ENCODE assay signal across 8 cellular contexts in genomic region chr5:95823241-95823737, GRCh38. TPM values are rescaled to one million over a fixed set of nuclear protein-coding genes. Genes with fewer than 3 reads are reported as not detected.
DNase-seq lines count a peak whose midpoint lies in the region; ATAC-seq, FAIRE-seq and TF ChIP-seq lines count a peak whose summit lies in the region.

No MANE protein-coding gene starts in this region.

- no peaks in the 10 kb centered on the region for H3K27me3 ChIP-seq in BLaER1 treated with 17β-estradiol and CSF1 and Interleukin-3, amounts not matched to agents 10 nM and 100 nM
- H3K27me3 ChIP-seq in neural progenitor cell, result no peaks in the 10 kb centered on the region

- H3K36me3 Mint-ChIP-seq in neural progenitor cell, result no peaks in the 10 kb centered on the region

- peak overlapping the region; percentile 90 to 99 (median 97) for H3K4me2 ChIP-seq in BLaER1 treated with 17β-estradiol and CSF1 and Interleukin-3, amounts not matched to agents 10 nM and 100 nM
- H3K4me2 ChIP-seq in neural progenitor cell, result peak overlapping the region; percentile 87

- peaks cover 16 to 35% (median 29%) of the 10 kb centered on the region in 11 experiments; a peak in 19 of 22 replicates for H3K36me3 ChIP-seq in BLaER1 treated with 17β-estradiol and CSF1 and Interleukin-3, amounts not matched to agents 10 nM and 100 nM
- H3K36me3 ChIP-seq in KOPT-K1 (ENCODE audit: insufficient read depth, low read length), result peaks cover 8% of the 10 kb centered on the region
- H3K36me3 ChIP-seq in neural progenitor cell, result no peaks in the 10 kb centered on the region

- H3K4me3 ChIP-seq in BLaER1 treated with 17β-estradiol and CSF1 and Interleukin-3, amounts not matched to agents 10 nM and 100 nM, result peak overlapping the region; percentile 79 to 97 (median 88)
- H3K4me3 ChIP-seq in neural progenitor cell, result no peak overlapping the region

- no peak for DNase-seq in neural progenitor cell (ENCODE audit: low spot score)
- DNase-seq in D721Med (ENCODE audit: insufficient read length, low spot score), result no peak

- peak overlapping the region; percentile 96 for H3K4me3 Mint-ChIP-seq in neural progenitor cell

- FAIRE-seq in D721Med (lab: Jason Lieb, UNC), result no peak

- H2AFZ ChIP-seq in neural progenitor cell (replicated peaks), result peak overlapping the region; percentile 81

- no peak overlapping the region for H3K27ac Mint-ChIP-seq in neural progenitor cell

- H3K79me2 ChIP-seq in neural progenitor cell (ENCODE audit: low read depth), result peaks cover 4% of the 10 kb centered on the region

- H4K20me1 ChIP-seq in BLaER1 treated with 17β-estradiol and CSF1 and Interleukin-3, amounts not matched to agents 10 nM and 100 nM, result peaks cover 31 to 39% (median 36%) of the 10 kb centered on the region in 11 experiments; a peak in 20 of 22 replicates
- H4K20me1 ChIP-seq in neural progenitor cell (ENCODE audit: low read depth), result no peaks in the 10 kb centered on the region

- TF ChIP-seq CTCF in neural progenitor cell (IDR thresholded peaks at IDR 0.05) (no peak), D721Med (IDR thresholded peaks at IDR 0.05; ENCODE audit: insufficient read depth, missing control alignments) (no peak)

- H3K27me3 Mint-ChIP-seq in neural progenitor cell (ENCODE audit: insufficient read depth, low read depth), result peaks cover 5% of the 10 kb centered on the region

- peak overlapping the region; percentile 84 to 96 (median 89) for H3K27ac ChIP-seq in BLaER1 treated with 17β-estradiol and CSF1 and Interleukin-3, amounts not matched to agents 10 nM and 100 nM
- H3K27ac ChIP-seq in KOPT-K1 (ENCODE audit: low read depth, low read length, poor library complexity, severe bottlenecking) (peak overlapping the region; percentile 93), cingulate gyrus (ENCODE audit: low read depth, low read length) (peak overlapping the region; percentile 47), neural progenitor cell (no peak overlapping the region)

- ATAC-seq in HG03439 (IDR thresholded peaks at IDR 0.05; ENCODE audit: unreplicated experiment) (no peak), GM21423 (IDR thresholded peaks at IDR 0.05; ENCODE audit: unreplicated experiment) (no peak), GM19452 (IDR thresholded peaks at IDR 0.05; ENCODE audit: unreplicated experiment) (no peak)

- peaks cover 42 to 62% (median 52%) of the 10 kb centered on the region in 10 experiments for H3K4me1 ChIP-seq in BLaER1 treated with 17β-estradiol and CSF1 and Interleukin-3, amounts not matched to agents 10 nM and 100 nM
- peaks cover 14% of the 10 kb centered on the region for H3K4me1 ChIP-seq in neural progenitor cell

- H3K9ac ChIP-seq in BLaER1 treated with 17β-estradiol and CSF1 and Interleukin-3, amounts not matched to agents 10 nM and 100 nM, result peak overlapping the region; percentile 80 to 90 (median 87)
- no peak overlapping the region for H3K9ac ChIP-seq in neural progenitor cell

- no peaks in the 10 kb centered on the region for H3K9me3 ChIP-seq in BLaER1 treated with 17β-estradiol and CSF1 and Interleukin-3, amounts not matched to agents 10 nM and 100 nM (replicated peaks in 1 of 11)
- no peaks in the 10 kb centered on the region for H3K9me3 ChIP-seq in KOPT-K1 (ENCODE audit: insufficient read depth, low read length, poor library complexity, severe bottlenecking)
- H3K9me3 ChIP-seq in neural progenitor cell (ENCODE audit: low read depth), result no peaks in the 10 kb centered on the region

- no peaks in the 10 kb centered on the region for H3K9me3 Mint-ChIP-seq in neural progenitor cell

- H3F3A ChIP-seq in neural progenitor cell (ENCODE audit: low read depth), result peaks cover 18% of the 10 kb centered on the region

- H3K4me1 Mint-ChIP-seq in neural progenitor cell, result peaks cover 30% of the 10 kb centered on the region

RNA-seq across cellular contexts. Expression of gene GLRX, which starts 0.8 kb away (rescaled TPM):
- total RNA-seq in neural progenitor cell (ENCODE audit: low replicate concordance), result 15.1 and 21.0 TPM in 2 replicates
